ENCODE assay signal across 13 cellular contexts in genomic region chr6:110329729-110330436, GRCh38. TPM values are rescaled to one million over a fixed set of nuclear protein-coding genes. Genes with fewer than 3 reads are reported as not detected.
DNase-seq lines count a peak whose midpoint lies in the region; FAIRE-seq and TF ChIP-seq lines count a peak whose summit lies in the region.
"Had no signal": no experiment of that assay in that cellular context is flagged by ENCODE, and none has a peak within 500 bp of the region (broad histone marks: within the 10 kb centered on the region; RNA-seq: fewer than 3 reads in every experiment).

No MANE protein-coding gene starts in this region.

- H3K27me3 ChIP-seq in endothelial cell of umbilical vein (ENCODE audit: control insufficient read depth in 2 of 2, insufficient read depth in 2 of 2, low read length in 2 of 2) (peaks cover 30 to 34% of the 10 kb centered on the region in 2 experiments), muscle layer of colon (ENCODE audit: control insufficient read depth in 1 of 2, insufficient read depth in 2 of 2, low read length in 2 of 2) (no peaks in the 10 kb centered on the region), PC-9 (ENCODE audit: insufficient read depth, low read depth) (no peaks in the 10 kb centered on the region)

- no peaks in the 10 kb centered on the region for H3K9me2 ChIP-seq in PC-9 (ENCODE audit: insufficient read depth)

- BruUV-seq in endothelial cell of umbilical vein (replicated peaks; lab: Mats Ljungman, UMichigan) (no TSS peak), PC-9 (replicated peaks; lab: Mats Ljungman, UMichigan) (no TSS peak)

- H2AFZ ChIP-seq in endothelial cell of umbilical vein (ENCODE audit: low read depth, low read length) (peak overlapping the region; percentile 46), PC-9 (no peak overlapping the region)

- CTCF ChIA-PET in endothelial cell of umbilical vein (lab: Charles Lee) = no interaction called here
- CTCF ChIA-PET in PC-9 (lab: Charles Lee) = no interaction called here

- H3K79me2 ChIP-seq in endothelial cell of umbilical vein (ENCODE audit: control insufficient read depth, insufficient read depth, low read length) (no peaks in the 10 kb centered on the region), PC-9 (ENCODE audit: low read depth) (no peaks in the 10 kb centered on the region)

- dilution Hi-C loops in endothelial cell of umbilical vein (cut with MboI; ENCODE audit: extremely low pct_ligation_motif_present, low sequenced_read_pairs) = no loop called here

- in situ Hi-C loops in GM13977 (cut with MboI; ENCODE audit: low pct_unique_long_range_greater_than_20kb, low sequenced_read_pairs, unreplicated experiment) = no loop called here

- TF ChIP-seq CTCF in endothelial cell of umbilical vein (IDR thresholded peaks at IDR 0.05; ENCODE audit: extremely low read depth in 1 of 2, insufficient read depth in 1 of 2, low read depth in 1 of 2, low read length in 2 of 2) = no peak
- no peak for TF ChIP-seq CTCF in PC-9 (conservative IDR thresholded peaks at IDR 0.05)
- no peak for TF ChIP-seq CTCF in GM13977 (IDR thresholded peaks at IDR 0.05; ENCODE audit: extremely low read depth, insufficient read depth, missing control alignments)

- H3K9me3 ChIP-seq in endothelial cell of umbilical vein (replicated peaks; ENCODE audit: control insufficient read depth, insufficient read depth, low read length) (no peaks in the 10 kb centered on the region), muscle layer of colon (ENCODE audit: low read length) (no peaks in the 10 kb centered on the region), PC-9 (ENCODE audit: insufficient read depth, low read depth) (no peaks in the 10 kb centered on the region)

- H3K4me3 ChIP-seq in endothelial cell of umbilical vein (replicated peaks in 1 of 3; ENCODE audit: insufficient read depth in 1 of 3, low read depth in 1 of 3, low read length in 3 of 3) (peak overlapping the region in 1 of 3 experiments; percentile 16), muscle layer of colon (ENCODE audit: low read depth in 1 of 2, low read length in 2 of 2) (peak overlapping the region in 1 of 2 donors; percentile 22), urinary bladder (ENCODE audit: low read depth, low read length) (peak overlapping the region; percentile 10), PC-9 (no peak overlapping the region)

- FAIRE-seq in endothelial cell of umbilical vein (lab: Jason Lieb, UNC) = no peak
- FAIRE-seq: A204.1 had no signal

- no peaks in the 10 kb centered on the region for H4K20me1 ChIP-seq in endothelial cell of umbilical vein (replicated peaks; ENCODE audit: control insufficient read depth, extremely low read depth, insufficient read depth, low read length)
- H4K20me1 ChIP-seq in PC-9 (ENCODE audit: insufficient read depth) = no peaks in the 10 kb centered on the region

- WGBS in urinary bladder = 19% methylated on average over 18 of the region's 18 CpGs

- H3K9ac ChIP-seq in endothelial cell of umbilical vein (replicated peaks; ENCODE audit: extremely low read depth, insufficient read depth, low read length) (no peak overlapping the region), muscle layer of colon (ENCODE audit: low read length) (peak overlapping the region; percentile 36)

- H3K4me1 ChIP-seq in endothelial cell of umbilical vein (ENCODE audit: control insufficient read depth, extremely low read depth, insufficient read depth, low read length) = no peaks in the 10 kb centered on the region
- peaks cover 92% of the 10 kb centered on the region for H3K4me1 ChIP-seq in muscle layer of colon (ENCODE audit: insufficient read depth, low read length)
- no peaks in the 10 kb centered on the region for H3K4me1 ChIP-seq in urinary bladder (ENCODE audit: insufficient read depth)
- no peaks in the 10 kb centered on the region for H3K4me1 ChIP-seq in PC-9 (replicated peaks; ENCODE audit: insufficient read depth)

- H3K4me2 ChIP-seq in endothelial cell of umbilical vein (ENCODE audit: insufficient read depth, low read length) (peak overlapping the region; percentile 40), PC-9 (no peak overlapping the region)

- POLR2A ChIA-PET in endothelial cell of umbilical vein (lab: Charles Lee) (no interaction called here), PC-9 (lab: Charles Lee; ENCODE audit: unreplicated experiment) (no interaction called here)

- no peak overlapping the region for H3K27ac ChIP-seq in endothelial cell of umbilical vein (ENCODE audit: insufficient read depth, low read depth, low read length)
- peak overlapping the region; percentile 71 for H3K27ac ChIP-seq in muscle layer of colon (ENCODE audit: low read depth, low read length)
- no peak overlapping the region for H3K27ac ChIP-seq in urinary bladder (ENCODE audit: low read depth)
- H3K27ac ChIP-seq in PC-9 = no peak overlapping the region

- no peaks in the 10 kb centered on the region for H3F3A ChIP-seq in PC-9 (ENCODE audit: insufficient read depth, low read depth)

- H3K9me1 ChIP-seq in endothelial cell of umbilical vein (replicated peaks; ENCODE audit: control insufficient read depth, extremely low read depth, insufficient read depth, low read length) = no peaks in the 10 kb centered on the region

- intact Hi-C loops in endothelial cell of umbilical vein (cut with micrococcal nuclease) = no loop called here
- intact Hi-C loops in PC-9 (cut with micrococcal nuclease; ENCODE audit: unreplicated experiment) = no loop called here

- no peak for TF ChIP-seq POLR2A in endothelial cell of umbilical vein (IDR thresholded peaks at IDR 0.05; ENCODE audit: low read depth, low read length)

- H3K36me3 ChIP-seq in endothelial cell of umbilical vein (ENCODE audit: control insufficient read depth in 2 of 2, extremely low read depth in 1 of 2, insufficient read depth in 2 of 2, low read length in 2 of 2) = no peaks in the 10 kb centered on the region
- no peaks in the 10 kb centered on the region for H3K36me3 ChIP-seq in muscle layer of colon (ENCODE audit: insufficient read depth, low read length)
- no peaks in the 10 kb centered on the region for H3K36me3 ChIP-seq in urinary bladder (ENCODE audit: insufficient read depth)
- no peaks in the 10 kb centered on the region for H3K36me3 ChIP-seq in PC-9 (ENCODE audit: low read depth)

- peak; percentile 37 for DNase-seq in NCI-H1694 (lab: John Stamatoyannopoulos, UW)
- DNase-seq in NCI-H1694 treated with DMSO at 0.1 percent for 48 hours (lab: John Stamatoyannopoulos, UW) = no peak
- peak; percentile 2 for DNase-seq in endothelial cell of umbilical vein (ENCODE audit: low read depth, low spot score)
- no peak for DNase-seq in NCI-H2029 (lab: John Stamatoyannopoulos, UW)
- no peak for DNase-seq in PC-9
- DNase-seq in GM13977 (ENCODE audit: low spot score) = no peak
- DNase-seq: activated CD4-positive, alpha-beta T cell treated with anti-CD3 and anti-CD28 coated beads for 48 hours; H7; stimulated activated CD8-positive, alpha-beta memory T cell treated with anti-CD3 and anti-CD28 coated beads, Interleukin-4, amount 100 ng/mL, for 48 hours had no signal

TF ChIP-seq in endothelial cell of umbilical vein, 7 proteins besides CTCF, POLR2A, EP300 and RAD21:
- TF ChIP-seq MYC (IDR thresholded peaks at IDR 0.05; ENCODE audit: low read depth, low read length) (no peak), FOS (IDR thresholded peaks at IDR 0.05; ENCODE audit: borderline replicate concordance, insufficient read depth, low read length) (no peak), GATA2 (IDR thresholded peaks at IDR 0.05; ENCODE audit: insufficient read depth, insufficient read length, low read depth, low read length) (no peak), MAX (IDR thresholded peaks at IDR 0.05; ENCODE audit: insufficient read depth, insufficient read length) (no peak), POLR2AphosphoS5 (IDR thresholded peaks at IDR 0.05; ENCODE audit: insufficient read depth, low read depth, low read length) (no peak), JUN (IDR thresholded peaks at IDR 0.05; ENCODE audit: borderline replicate concordance, insufficient read depth, insufficient read length, low read depth) (no peak), EZH2 (IDR thresholded peaks at IDR 0.05; ENCODE audit: borderline replicate concordance, low read depth, low read length, severe bottlenecking) (no peak)
TF ChIP-seq in endothelial cell of umbilical vein: peak in this region for 0.

RNA-seq across cellular contexts. Expression of gene METTL24, which starts 28.3 kb away (rescaled TPM):
- total RNA-seq in endothelial cell of umbilical vein (not detected in 2 replicates), urinary bladder (19.2 TPM), PC-9 (2021) (not detected in 2 replicates)
- polyA plus RNA-seq in endothelial cell of umbilical vein (not detected in 2 replicates), urinary bladder (4.3 TPM)
- polyA plus RNA-seq in endothelial cell of umbilical vein (2011; cell fraction: cytosol; rRNA removed) = not detected in 2 replicates
- not detected in 2 replicates for polyA plus RNA-seq in endothelial cell of umbilical vein (2011; cell fraction: nucleus; rRNA removed)
- not detected in 2 replicates for polyA plus RNA-seq in endothelial cell of umbilical vein (2012)
- polyA minus RNA-seq in endothelial cell of umbilical vein = not detected in 2 replicates
- polyA minus RNA-seq in endothelial cell of umbilical vein (2011; cell fraction: cytosol; rRNA and poly(A)+ RNA removed) = not detected
- not detected in 2 replicates for polyA minus RNA-seq in endothelial cell of umbilical vein (2011; cell fraction: nucleus; rRNA and poly(A)+ RNA removed)
- total RNA-seq: natural killer cell treated with Interleukin-12 subunit alpha and Interleukin-12 subunit beta and Interleukin-15 and Interleukin-18, amount 100 ng/mL, for 72 hours had no signal

Comparison
In these comparisons a context has a peak if more than half of its experiments do, and no peak if none do; other contexts are left out.
1. DNase-seq: peak in NCI-H1694 (single experiment) and endothelial cell of umbilical vein (single experiment); none in NCI-H1694 treated with DMSO at 0.1 percent for 48 hours (single experiment), NCI-H2029 (single experiment), PC-9 (0 of 2) and GM13977 (single experiment).
2. RNA of gene METTL24, which starts 28.3 kb away (total RNA-seq): 19.2 TPM in urinary bladder (single experiment); not detected in endothelial cell of umbilical vein and not detected in PC-9; every median in the first group is over 10 times any median in the second.